27 cellular contexts compared by ENCODE assay signal in genomic region chr9:135150981-135151380, GRCh38.
"Had no signal": no experiment of that assay in that cellular context is flagged by ENCODE, and none has a peak within 500 bp of the region (broad histone marks: within the 10 kb centered on the region; RNA-seq: fewer than 3 reads in every experiment).

No MANE protein-coding gene starts in this region.

- DNase-seq: naive thymus-derived CD4-positive, alpha-beta T cell; natural killer cell; nucleus accumbens; ovary; psoas muscle; right cardiac atrium; right lobe of liver; sigmoid colon; small intestine; stimulated activated CD4-positive, alpha-beta T cell treated with anti-CD3 and anti-CD28 coated beads, Interleukin-15, amount 100 ng/mL, for 24 hours; stimulated activated CD4-positive, alpha-beta T cell treated with anti-CD3 and anti-CD28 coated beads, Interleukin-2, amount 100 ng/mL, for 24 hours; stimulated activated CD4-positive, alpha-beta T cell treated with anti-CD3 and anti-CD28 coated beads, Interleukin-2, amount 100 ng/mL, for 48 hours; stimulated activated CD4-positive, alpha-beta T cell treated with anti-CD3 and anti-CD28 coated beads, Interleukin-4, amount 100 ng/mL, for 24 hours; stimulated activated naive B cell treated with anti-CD40 and anti-IgM and Interleukin-4, amounts not matched to agents 10 μg/mL and 1 μg/mL and 100 μg/mL, for 72 hours; stimulated activated naive CD8-positive, alpha-beta T cell treated with anti-CD3 and anti-CD28 coated beads, Interleukin-15, amount 100 ng/mL, for 72 hours; stimulated activated naive CD8-positive, alpha-beta T cell treated with anti-CD3 and anti-CD28 coated beads, Interleukin-15, Interleukin-2, amounts not matched to agents 100 U/mL and 50 U/mL, for 24 hours; substantia nigra; testis; tibial artery; transverse colon had no signal

- H3K27ac ChIP-seq: neural progenitor cell, neutrophil, ovary, parathyroid adenoma, psoas muscle, right lobe of liver, sigmoid colon, suprapubic skin, testis, tibial artery, transverse colon, vagina had no signal

- FAIRE-seq: small intestine, urothelium cell line had no signal

- H3K4me3 ChIP-seq: neural progenitor cell, ovary, psoas muscle, right lobe of liver, sigmoid colon, suprapubic skin, testis, tibial artery, transverse colon, vagina had no signal

- H3K4me1 ChIP-seq: parathyroid adenoma, psoas muscle, right lobe of liver, sigmoid colon, testis, tibial artery, transverse colon, vagina had no signal

- H3K9me3 ChIP-seq: neutrophil, ovary, psoas muscle, right lobe of liver, sigmoid colon, suprapubic skin, testis, transverse colon, vagina had no signal

- H3K27me3 ChIP-seq: neural progenitor cell, ovary, right lobe of liver, testis, transverse colon, vagina had no signal

- H3K36me3 ChIP-seq: neural progenitor cell, neutrophil, ovary, right lobe of liver, sigmoid colon, suprapubic skin, tibial artery, transverse colon, vagina had no signal

- H2AFZ ChIP-seq: neural progenitor cell, parathyroid adenoma had no signal

- H3K4me2 ChIP-seq: neural progenitor cell had no signal

- H3K79me2 ChIP-seq: parathyroid adenoma had no signal

- ATAC-seq: naive thymus-derived CD4-positive, alpha-beta T cell; natural killer cell; psoas muscle; right cardiac atrium; right lobe of liver; stimulated activated effector memory CD8-positive, alpha-beta T cell treated with anti-CD3 and anti-CD28 coated beads, Interleukin-12 subunit alpha, Interleukin-12 subunit beta, amount 100 ng/mL, for 72 hours; stimulated activated naive B cell treated with anti-CD40 and anti-IgM and Interleukin-4, amounts not matched to agents 10 μg/mL and 1 μg/mL and 100 μg/mL, for 72 hours; stimulated activated naive CD8-positive, alpha-beta T cell treated with anti-CD3 and anti-CD28 coated beads, Interleukin-15, amount 100 ng/mL, for 72 hours; stimulated activated naive CD8-positive, alpha-beta T cell treated with anti-CD3 and anti-CD28 coated beads, Interleukin-15, Interleukin-2, amounts not matched to agents 100 U/mL and 50 U/mL, for 24 hours had no signal
